In genomic region chr13:36814465-36814864, GRCh38 we compare ENCODE assay signal across 1 cellular context.
TF ChIP-seq lines count a peak whose summit lies in the region.

No MANE protein-coding gene starts in this region.

TF ChIP-seq in K562, 482 proteins besides CTCF, POLR2A, EP300 and RAD21 (continued from another document and continues in another):
- TF ChIP-seq MAX (CRISPR knock-in tag; IDR thresholded peaks at IDR 0.05) = peak; percentile 48; the same call in 1 of the 2 replicates
- 0 out of 4 replicates have a peak, but pooled peaks of 1 of the 2 experiments have one; percentile 25 for TF ChIP-seq RCOR1 (IDR thresholded peaks at IDR 0.05; ENCODE audit: borderline replicate concordance in 1 of 2, low read depth in 2 of 2, low read length in 2 of 2)
- TF ChIP-seq E2F8 (IDR thresholded peaks at IDR 0.05; ENCODE audit: low read depth, partially characterized antibody) = peak; percentile 64
- no peak for TF ChIP-seq SP2 (IDR thresholded peaks at IDR 0.05; ENCODE audit: extremely low read depth, low read depth, low read length, poor library complexity, severe bottlenecking)
- TF ChIP-seq ZNF395 (CRISPR knock-in tag; IDR thresholded peaks at IDR 0.05) = no peak
- TF ChIP-seq ARID1B (IDR thresholded peaks at IDR 0.05) = peak; percentile 34
- peak; percentile 58 for TF ChIP-seq MGA (IDR thresholded peaks at IDR 0.05)
- TF ChIP-seq GATAD2B (IDR thresholded peaks at IDR 0.05; ENCODE audit: borderline replicate concordance) = no peak
- TF ChIP-seq SIN3B (IDR thresholded peaks at IDR 0.05; ENCODE audit: low read depth) = no peak
- TF ChIP-seq KDM5B (IDR thresholded peaks at IDR 0.05; ENCODE audit: insufficient replicate concordance, low read depth, low read length) = no peak
- peak; percentile 41 for TF ChIP-seq DPF2 (IDR thresholded peaks at IDR 0.05)
- TF ChIP-seq E2F6 (IDR thresholded peaks at IDR 0.05; ENCODE audit: borderline replicate concordance in 1 of 2, extremely low read depth in 1 of 2, insufficient read depth in 1 of 2, insufficient read length in 1 of 2, low read depth in 1 of 2, low read length in 1 of 2, poor library complexity in 1 of 2, severe bottlenecking in 1 of 2) = peak in 1 of 2 experiments; percentile 54
- no peak for TF ChIP-seq MLX (CRISPR knock-in tag; conservative IDR thresholded peaks at IDR 0.05)
- no peak for TF ChIP-seq TBL1XR1 (IDR thresholded peaks at IDR 0.05; ENCODE audit: low read length in 2 of 2)
- TF ChIP-seq ZNF24 (IDR thresholded peaks at IDR 0.05) = no peak
- TF ChIP-seq GTF2F1 (IDR thresholded peaks at IDR 0.05; ENCODE audit: low read depth, low read length) = no peak
- no peak for TF ChIP-seq RAD51 (IDR thresholded peaks at IDR 0.05; ENCODE audit: borderline replicate concordance, low read depth)
- TF ChIP-seq MAZ (CRISPR knock-in tag; conservative IDR thresholded peaks at IDR 0.05 in 1 of 2, IDR thresholded peaks at IDR 0.05 in 1 of 2) = no peak
- no peak for TF ChIP-seq CCNT2 (IDR thresholded peaks at IDR 0.05; ENCODE audit: borderline replicate concordance, extremely low read depth, insufficient read length, low read depth, low read length)
- no peak for TF ChIP-seq ZNF224 (CRISPR knock-in tag; IDR thresholded peaks at IDR 0.05)
- no peak for TF ChIP-seq MCM5 (IDR thresholded peaks at IDR 0.05; ENCODE audit: low read depth)
- peak; percentile 98 for TF ChIP-seq NFIC (IDR thresholded peaks at IDR 0.05)
- TF ChIP-seq ZFP30 (CRISPR knock-in tag; IDR thresholded peaks at IDR 0.05; ENCODE audit: borderline replicate concordance) = no peak
- peak; percentile 35; the same call in 1 of the 2 replicates for TF ChIP-seq NFE2 (IDR thresholded peaks at IDR 0.05; ENCODE audit: low read depth)
- 0 out of 4 replicates have a peak, but pooled peaks of 1 of the 2 experiments have one; percentile 26 for TF ChIP-seq KDM1A (IDR thresholded peaks at IDR 0.05)
- TF ChIP-seq BMI1 (IDR thresholded peaks at IDR 0.05; ENCODE audit: low read length) = no peak
- no peak for TF ChIP-seq NONO (IDR thresholded peaks at IDR 0.05; ENCODE audit: low read depth in 2 of 2, low read length in 1 of 2)
- TF ChIP-seq NCOA4 (IDR thresholded peaks at IDR 0.05; ENCODE audit: partially characterized antibody) = no peak
- no peak for TF ChIP-seq STAT6 (CRISPR knock-in tag; IDR thresholded peaks at IDR 0.05)
- peak; percentile 30 to 49; a peak in 3 of 4 replicates for TF ChIP-seq MNT (conservative IDR thresholded peaks at IDR 0.05)
- no peak for TF ChIP-seq TGIF2 (CRISPR knock-in tag; IDR thresholded peaks at IDR 0.05)
- no peak for TF ChIP-seq ZFX (CRISPR knock-in tag; IDR thresholded peaks at IDR 0.05)
- 0 out of 2 replicates have a peak, but pooled peaks have one; percentile 18 for TF ChIP-seq SMARCA4 (IDR thresholded peaks at IDR 0.05)
- peak; percentile 59; the same call in 1 of the 2 replicates for TF ChIP-seq L3MBTL2 (IDR thresholded peaks at IDR 0.05)
- TF ChIP-seq CHD2 (IDR thresholded peaks at IDR 0.05; ENCODE audit: low read depth, low read length) = no peak
